26 cellular contexts compared by ENCODE assay signal in the genomic region with DNA sequence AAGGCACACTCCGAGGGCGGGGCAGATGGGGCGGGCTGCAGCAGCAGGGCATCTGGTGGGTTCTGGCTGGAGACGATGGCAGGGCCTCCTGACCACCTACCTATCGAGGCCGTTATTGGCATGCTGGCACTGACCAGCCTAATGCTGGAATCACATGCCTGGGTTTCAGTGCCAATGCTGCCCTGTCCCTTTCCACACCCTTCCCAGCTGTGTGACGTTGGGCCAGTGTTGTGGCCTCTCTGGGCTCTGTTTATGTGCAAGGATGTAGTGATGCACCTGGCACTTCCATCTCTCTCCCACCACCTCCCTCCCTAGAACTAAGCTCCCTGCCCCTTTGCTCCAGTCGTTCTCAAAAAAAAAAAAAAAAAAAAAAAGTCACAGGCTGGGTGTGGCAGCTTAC.
"Had no signal": no experiment of that assay in that cellular context is flagged by ENCODE, and none has a peak within 500 bp of the region (broad histone marks: within the 10 kb centered on the region; RNA-seq: fewer than 3 reads in every experiment).

No MANE protein-coding gene starts in this region.

- H3K4me1 Mint-ChIP-seq: activated CD4-positive, alpha-beta memory T cell treated with anti-CD3 and anti-CD28 coated beads, Interleukin-2, amount 10 ng/mL, durations not matched to agents 7 days and 5 days; activated CD4-positive, alpha-beta T cell treated with anti-CD3 and anti-CD28 coated beads, Interleukin-2, amount 10 ng/mL, durations not matched to agents 7 days and 5 days; activated naive CD4-positive, alpha-beta T cell treated with anti-CD3 and anti-CD28 coated beads, Interleukin-2, amount 10 ng/mL, durations not matched to agents 7 days and 5 days; activated naive CD8-positive, alpha-beta T cell treated with anti-CD3 and anti-CD28 coated beads, Interleukin-2, amount 10 ng/mL, durations not matched to agents 7 days and 5 days; central memory CD8-positive, alpha-beta T cell had no signal

- H3K4me3 Mint-ChIP-seq: activated CD4-positive, alpha-beta memory T cell treated with anti-CD3 and anti-CD28 coated beads, Interleukin-2, amount 10 ng/mL, durations not matched to agents 7 days and 5 days; activated CD4-positive, alpha-beta T cell treated with anti-CD3 and anti-CD28 coated beads, Interleukin-2, amount 10 ng/mL, durations not matched to agents 7 days and 5 days; activated naive CD4-positive, alpha-beta T cell treated with anti-CD3 and anti-CD28 coated beads, Interleukin-2, amount 10 ng/mL, durations not matched to agents 7 days and 5 days; activated naive CD8-positive, alpha-beta T cell treated with anti-CD3 and anti-CD28 coated beads, Interleukin-2, amount 10 ng/mL, durations not matched to agents 7 days and 5 days; activated T-cell treated with anti-CD3 and anti-CD28 coated beads, Interleukin-2, amount 50 U/mL, for 24 hours; activated T-cell treated with anti-CD3 and anti-CD28 coated beads, Interleukin-2, amount 50 U/mL, for 72 hours; central memory CD8-positive, alpha-beta T cell; effector memory CD8-positive, alpha-beta T cell had no signal

- H3K9me3 ChIP-seq: esophagus muscularis mucosa, gastrocnemius medialis, heart left ventricle had no signal

- H3K4me1 ChIP-seq: foreskin keratinocyte, gastrocnemius medialis had no signal

- H3K9me3 Mint-ChIP-seq: activated CD4-positive, alpha-beta memory T cell treated with anti-CD3 and anti-CD28 coated beads, Interleukin-2, amount 10 ng/mL, durations not matched to agents 7 days and 5 days; activated CD4-positive, alpha-beta T cell treated with anti-CD3 and anti-CD28 coated beads, Interleukin-2, amount 10 ng/mL, durations not matched to agents 7 days and 5 days; activated naive CD4-positive, alpha-beta T cell treated with anti-CD3 and anti-CD28 coated beads, Interleukin-2, amount 10 ng/mL, durations not matched to agents 7 days and 5 days; activated naive CD4-positive, alpha-beta T cell treated with anti-CD3 and anti-CD28 coated beads, Interleukin-2, amount 50 U/mL, for 72 hours; activated naive CD8-positive, alpha-beta T cell treated with anti-CD3 and anti-CD28 coated beads, Interleukin-2, amount 10 ng/mL, durations not matched to agents 7 days and 5 days; activated T-cell treated with anti-CD3 and anti-CD28 coated beads, Interleukin-2, amount 50 U/mL, for 24 hours; activated T-cell treated with anti-CD3 and anti-CD28 coated beads, Interleukin-2, amount 50 U/mL, for 72 hours; central memory CD8-positive, alpha-beta T cell; effector memory CD8-positive, alpha-beta T cell had no signal

- DNase-seq: activated CD4-positive, alpha-beta T cell treated with anti-CD3 and anti-CD28 coated beads for 1 hour; activated CD4-positive, alpha-beta T cell treated with anti-CD3 and anti-CD28 coated beads for 4 hours; activated CD4-positive, alpha-beta T cell treated with anti-CD3 and anti-CD28 coated beads, Interleukin-2, amount 50 U/mL, for 4 hours; activated gamma-delta T cell; activated naive CD4-positive, alpha-beta T cell; activated naive CD8-positive, alpha-beta T cell treated with anti-CD3 and anti-CD28 coated beads, Interleukin-2, amount 10 ng/mL, durations not matched to agents 7 days and 5 days; activated T-cell treated with anti-CD3 and anti-CD28 coated beads for 4 hours; activated T-cell treated with anti-CD3 and anti-CD28 coated beads, Interleukin-2, amount 50 U/mL, for 24 hours; brain microvascular endothelial cell; cortex of kidney; effector CD4-positive, alpha-beta T cell; effector memory CD8-positive, alpha-beta T cell; foreskin keratinocyte; gastrocnemius medialis; glutamatergic neuron had no signal

- H3K36me3 Mint-ChIP-seq: activated naive CD4-positive, alpha-beta T cell treated with anti-CD3 and anti-CD28 coated beads, Interleukin-2, amount 50 U/mL, for 72 hours had no signal

- ATAC-seq: gastrocnemius medialis had no signal

- H3K27me3 Mint-ChIP-seq: activated CD4-positive, alpha-beta memory T cell treated with anti-CD3 and anti-CD28 coated beads, Interleukin-2, amount 10 ng/mL, durations not matched to agents 7 days and 5 days; activated CD4-positive, alpha-beta T cell treated with anti-CD3 and anti-CD28 coated beads, Interleukin-2, amount 10 ng/mL, durations not matched to agents 7 days and 5 days; activated naive CD4-positive, alpha-beta T cell treated with anti-CD3 and anti-CD28 coated beads, Interleukin-2, amount 10 ng/mL, durations not matched to agents 7 days and 5 days; activated naive CD8-positive, alpha-beta T cell treated with anti-CD3 and anti-CD28 coated beads, Interleukin-2, amount 10 ng/mL, durations not matched to agents 7 days and 5 days; activated T-cell treated with anti-CD3 and anti-CD28 coated beads, Interleukin-2, amount 50 U/mL, for 24 hours; central memory CD8-positive, alpha-beta T cell; effector memory CD8-positive, alpha-beta T cell had no signal

- H3K27me3 ChIP-seq: brain microvascular endothelial cell, esophagus muscularis mucosa, foreskin keratinocyte, gastrocnemius medialis, heart left ventricle had no signal

- H3K27ac Mint-ChIP-seq: activated CD4-positive, alpha-beta memory T cell treated with anti-CD3 and anti-CD28 coated beads, Interleukin-2, amount 10 ng/mL, durations not matched to agents 7 days and 5 days; activated CD4-positive, alpha-beta T cell treated with anti-CD3 and anti-CD28 coated beads, Interleukin-2, amount 10 ng/mL, durations not matched to agents 7 days and 5 days; activated naive CD4-positive, alpha-beta T cell treated with anti-CD3 and anti-CD28 coated beads, Interleukin-2, amount 10 ng/mL, durations not matched to agents 7 days and 5 days; activated naive CD4-positive, alpha-beta T cell treated with anti-CD3 and anti-CD28 coated beads, Interleukin-2, amount 50 U/mL, for 72 hours; activated naive CD8-positive, alpha-beta T cell treated with anti-CD3 and anti-CD28 coated beads, Interleukin-2, amount 10 ng/mL, durations not matched to agents 7 days and 5 days; activated T-cell treated with anti-CD3 and anti-CD28 coated beads, Interleukin-2, amount 50 U/mL, for 24 hours; activated T-cell treated with anti-CD3 and anti-CD28 coated beads, Interleukin-2, amount 50 U/mL, for 72 hours; effector memory CD8-positive, alpha-beta T cell had no signal

- H3K27ac ChIP-seq: brain microvascular endothelial cell, foreskin keratinocyte, gastrocnemius medialis had no signal

- H3K4me3 ChIP-seq: esophagus muscularis mucosa, gastrocnemius medialis, heart left ventricle had no signal

- FAIRE-seq: astrocyte, bronchial epithelial cell, colon had no signal
